19 cellular contexts compared by ENCODE assay signal in genomic region chr5:115342593-115343377, GRCh38. TPM values are rescaled to one million over a fixed set of nuclear protein-coding genes. Genes with fewer than 3 reads are reported as not detected.
DNase-seq lines count a peak whose midpoint lies in the region; ATAC-seq, FAIRE-seq and TF ChIP-seq lines count a peak whose summit lies in the region.
"Had no signal": no experiment of that assay in that cellular context is flagged by ENCODE, and none has a peak within 500 bp of the region (broad histone marks: within the 10 kb centered on the region; RNA-seq: fewer than 3 reads in every experiment).

No MANE protein-coding gene starts in this region.

- no peak overlapping the region for H3K4me3 ChIP-seq in esophagus muscularis mucosa
- no peak overlapping the region for H3K4me3 ChIP-seq in small intestine (ENCODE audit: low read depth in 1 of 2, low read length in 2 of 2)
- H3K4me3 ChIP-seq in MG63: no peak overlapping the region
- H3K4me3 ChIP-seq: BLaER1 treated with 17β-estradiol and CSF1 and Interleukin-3, amounts not matched to agents 10 nM and 100 nM had no signal

- no peaks in the 10 kb centered on the region for H3K9me3 ChIP-seq in esophagus muscularis mucosa
- no peaks in the 10 kb centered on the region for H3K9me3 ChIP-seq in small intestine (ENCODE audit: control insufficient read depth, low read depth)
- H3K9me3 ChIP-seq in MG63: peaks cover 9% of the 10 kb centered on the region
- H3K9me3 ChIP-seq: BLaER1 treated with 17β-estradiol and CSF1 and Interleukin-3, amounts not matched to agents 10 nM and 100 nM had no signal

- CTCF ChIA-PET in Calu3 (lab: Charles Lee): interaction anchor here (1.2 kb wide), 1 partner anchor 12 kb away, joined by 3 read pairs; no protein-coding TSS in a partner anchor

- ATAC-seq in GM21576 (IDR thresholded peaks at IDR 0.05; ENCODE audit: unreplicated experiment): no peak
- ATAC-seq: CD8-positive, alpha-beta T cell had no signal

- TF ChIP-seq POLR2A in esophagus muscularis mucosa (IDR thresholded peaks at IDR 0.05; ENCODE audit: low read depth): no peak

- FAIRE-seq in small intestine (lab: Jason Lieb, UNC): no peak
- FAIRE-seq: GM12891, GM18507, H54 had no signal

- H3K9me3 Mint-ChIP-seq in Calu3 (ENCODE audit: low read depth, unreplicated experiment): peaks cover 7% of the 10 kb centered on the region
- H3K9me3 Mint-ChIP-seq: CD8-positive, alpha-beta T cell; HFFc6 had no signal

- no peaks in the 10 kb centered on the region for H3K27me3 Mint-ChIP-seq in Calu3 (ENCODE audit: unreplicated experiment)

- peaks cover 29% of the 10 kb centered on the region for H3K4me1 Mint-ChIP-seq in Calu3 (ENCODE audit: low read depth, unreplicated experiment)

- no peak overlapping the region for H3K4me3 Mint-ChIP-seq in Calu3 (ENCODE audit: low read depth, unreplicated experiment)
- H3K4me3 Mint-ChIP-seq: CD8-positive, alpha-beta T cell had no signal

- DNase-seq in Calu3: no peak
- peak; percentile 91 for DNase-seq in LoVo (ENCODE audit: low spot score)
- peak; percentile 37 for DNase-seq in esophagus muscularis mucosa (ENCODE audit: extremely low spot score)
- peak; percentile 92 for DNase-seq in small intestine
- DNase-seq in NCI-H2081 treated with DMSO at 0.1 percent for 48 hours (lab: John Stamatoyannopoulos, UW): no peak
- no peak for DNase-seq in MG63
- DNase-seq: CD8-positive, alpha-beta T cell; HFFc6; Karpas-422; NCI-H1105; NCI-H1694; NCI-H510A treated with DMSO at 0.1 percent for 48 hours; RPMI8226; SHP77 treated with DMSO at 0.1 percent for 48 hours had no signal

- H3K4me1 ChIP-seq in esophagus muscularis mucosa (no peaks in the 10 kb centered on the region), small intestine (ENCODE audit: control insufficient read depth in 2 of 2, insufficient read depth in 1 of 2, low read depth in 1 of 2, low read length in 1 of 2) (peaks cover 0 to 2% of the 10 kb centered on the region in 2 donors)

- no TSS peak for BruUV-seq in Calu3 (replicated peaks; lab: Mats Ljungman, UMichigan)

- H3K27me3 ChIP-seq in esophagus muscularis mucosa (no peaks in the 10 kb centered on the region), small intestine (ENCODE audit: control insufficient read depth in 2 of 2, insufficient read depth in 2 of 2, low read length in 2 of 2) (no peaks in the 10 kb centered on the region), MG63 (no peaks in the 10 kb centered on the region)
- H3K27me3 ChIP-seq: BLaER1 treated with 17β-estradiol and CSF1 and Interleukin-3, amounts not matched to agents 10 nM and 100 nM had no signal

- intact Hi-C loops in Calu3 (cut with micrococcal nuclease; ENCODE audit: unreplicated experiment) (no loop called here), esophagus muscularis mucosa (cut with DNase I) (no loop called here)

- 82% methylated on average over 6 of the region's 6 CpGs for WGBS in esophagus muscularis mucosa
- 23 to 61% (median 44%) methylated on average over 6 of the region's 6 CpGs for WGBS in small intestine, 3 donors

- TF ChIP-seq CTCF in Calu3 (IDR thresholded peaks at IDR 0.05; ENCODE audit: unreplicated experiment): no peak
- TF ChIP-seq CTCF in esophagus muscularis mucosa (IDR thresholded peaks at IDR 0.05): no peak

- TF ChIP-seq EP300 in esophagus muscularis mucosa (IDR thresholded peaks at IDR 0.05): no peak

- peak overlapping the region; percentile 2 for H3K27ac Mint-ChIP-seq in Calu3 (ENCODE audit: unreplicated experiment)
- H3K27ac Mint-ChIP-seq: CD8-positive, alpha-beta T cell had no signal

- no peaks in the 10 kb centered on the region for H3K36me3 Mint-ChIP-seq in Calu3 (ENCODE audit: insufficient read depth, unreplicated experiment)
- H3K36me3 Mint-ChIP-seq: CD8-positive, alpha-beta T cell had no signal

- H3K27ac ChIP-seq in esophagus muscularis mucosa (replicated peaks in 1 of 4) (no peak overlapping the region), small intestine (ENCODE audit: low read depth in 1 of 2, low read length in 1 of 2) (peak overlapping the region; percentile 40 to 76)
- H3K27ac ChIP-seq: BLaER1 treated with 17β-estradiol and CSF1 and Interleukin-3, amounts not matched to agents 10 nM and 100 nM had no signal

- H3K36me3 ChIP-seq in esophagus muscularis mucosa (no peaks in the 10 kb centered on the region), small intestine (ENCODE audit: control insufficient read depth in 2 of 2, insufficient read depth in 2 of 2, low read length in 2 of 2) (no peaks in the 10 kb centered on the region), MG63 (no peaks in the 10 kb centered on the region)
- H3K36me3 ChIP-seq: BLaER1 treated with 17β-estradiol and CSF1 and Interleukin-3, amounts not matched to agents 10 nM and 100 nM had no signal

RNA-seq across cellular contexts. Expression of gene CCDC112, which starts 46.3 kb away (rescaled TPM):
- total RNA-seq in Calu3 (2022) (11.2 and 11.3 TPM in 2 replicates), esophagus muscularis mucosa (10 to 100 TPM in 1 of 4 donors, 1 to 10 TPM in 3; 5.8 to 11.2 (median 8.3) TPM)
- 1 to 10 TPM; 4.9 to 7.8 (median 7.2) TPM for polyA plus RNA-seq in small intestine
- total RNA-seq in MG63 (2014; rRNA removed; shearing (Covaris generic); ENCODE audit: low replicate concordance): 13.9 and 20.8 TPM in 2 replicates

Comparison
In these comparisons a context has a peak if more than half of its experiments do, and no peak if none do; other contexts are left out.
1. DNase-seq: peak in LoVo (single experiment), esophagus muscularis mucosa (single experiment) and small intestine (single experiment); none in Calu3 (single experiment), NCI-H2081 treated with DMSO at 0.1 percent for 48 hours (single experiment) and MG63 (single experiment).
2. H3K27ac ChIP-seq: peak in small intestine (2 of 2); none in esophagus muscularis mucosa (0 of 4).